In genomic region chr22:23754220-23754919, GRCh38 we compare ENCODE assay signal across 22 cellular contexts. TPM values are rescaled to one million over a fixed set of nuclear protein-coding genes. Genes with fewer than 3 reads are reported as not detected.
DNase-seq lines count a peak whose midpoint lies in the region; ATAC-seq, FAIRE-seq and TF ChIP-seq lines count a peak whose summit lies in the region.
"Had no signal": no experiment of that assay in that cellular context is flagged by ENCODE, and none has a peak within 500 bp of the region (broad histone marks: within the 10 kb centered on the region; RNA-seq: fewer than 3 reads in every experiment).

Gene VPREB3 (minus strand): TSS chr22:23754425. CDS start chr22:23754363, 62 bp downstream.

- H3K9me3 ChIP-seq in BLaER1 = no peaks in the 10 kb centered on the region
- no peaks in the 10 kb centered on the region for H3K9me3 ChIP-seq in mononuclear cell (ENCODE audit: low read depth, low read length)
- H3K9me3 ChIP-seq: SK-N-SH, testis had no signal

- DNase-seq in GM12892 (ENCODE audit: insufficient read length) (no peak), NCI-H510A (lab: John Stamatoyannopoulos, UW) (no peak), NCI-H2081 (lab: John Stamatoyannopoulos, UW) (no peak), GDM1 (lab: John Stamatoyannopoulos, UW) (no peak)
- DNase-seq: activated naive CD4-positive, alpha-beta T cell treated with Interleukin-2 at 50 U/mL for 16 hours; DND-41; mammary epithelial cell; NCI-H1417; NCI-H2171 treated with DMSO at 0.1 percent for 48 hours; NCI-H82; SK-N-SH; testis had no signal

- peaks cover 6% of the 10 kb centered on the region; the same call in 1 of the 2 replicates for H4K20me1 ChIP-seq in BLaER1

- H3K4me3 ChIP-seq in BLaER1 (peak within 1 kb of the TSS; percentile 83), mononuclear cell (ENCODE audit: low read length) (peak within 1 kb of the TSS; percentile 35)
- H3K4me3 ChIP-seq: testis had no signal

- peak within 1 kb of the TSS; percentile 99 for H3K4me2 ChIP-seq in BLaER1
- H3K4me2 ChIP-seq: SK-N-SH had no signal

- ATAC-seq in HG02588 (IDR thresholded peaks at IDR 0.05; ENCODE audit: unreplicated experiment) = no peak

- H3K4me1 ChIP-seq in BLaER1 (peaks cover 61% of the 10 kb centered on the region), mononuclear cell (ENCODE audit: insufficient read depth, low read length) (peaks cover 13% of the 10 kb centered on the region)

- peak; percentile 64 for FAIRE-seq in GM12892 (lab: Jason Lieb, UNC)
- FAIRE-seq: colon, RCC 7860 had no signal

- TF ChIP-seq POLR2A in GM12892 (IDR thresholded peaks at IDR 0.05; ENCODE audit: low read depth, low read length) = no peak
- peak; percentile 83 for TF ChIP-seq POLR2A in Raji (IDR thresholded peaks at IDR 0.05; ENCODE audit: insufficient read depth, low read depth, low read length)

- no peaks in the 10 kb centered on the region for H3K27me3 ChIP-seq in BLaER1
- H3K27me3 ChIP-seq in mononuclear cell (ENCODE audit: insufficient read depth, low read length) = no peaks in the 10 kb centered on the region
- H3K27me3 ChIP-seq: testis had no signal

- peak within 1 kb of the TSS; percentile 100 for H3K27ac ChIP-seq in BLaER1
- H3K27ac ChIP-seq: testis had no signal

- H3K36me3 ChIP-seq in BLaER1 = no peaks in the 10 kb centered on the region

- H3K9ac ChIP-seq in BLaER1 = peak within 1 kb of the TSS; percentile 99
- H3K9ac ChIP-seq: SK-N-SH had no signal

RNA-seq across cellular contexts. Expression of gene VPREB3, which starts in this region (rescaled TPM):
- polyA plus RNA-seq in GM12892 (2012; ENCODE audit: missing spikeins) = 11.6 TPM
- 0.42 TPM for total RNA-seq in mononuclear cell
- total RNA-seq: HT-29, kidney epithelial cell, LHCN-M2, mammary epithelial cell, renal cortical epithelial cell had no signal
- polyA plus RNA-seq: mammary epithelial cell, SK-N-SH had no signal
